32 cellular contexts compared by ENCODE assay signal in genomic region chr1:30714536-30715090, GRCh38. TPM values are rescaled to one million over a fixed set of nuclear protein-coding genes. Genes with fewer than 3 reads are reported as not detected.
"Had no signal": no experiment of that assay in that cellular context is flagged by ENCODE, and none has a peak within 500 bp of the region (broad histone marks: within the 10 kb centered on the region; RNA-seq: fewer than 3 reads in every experiment).

No MANE protein-coding gene starts in this region.

- H3K27ac ChIP-seq: adrenal gland, body of pancreas, breast epithelium, KMS-11, SJCRH30, SK-N-MC, WERI-Rb-1 had no signal

- H3K27me3 ChIP-seq: adrenal gland, body of pancreas, breast epithelium, SJCRH30 had no signal

- H3K4me3 ChIP-seq: adrenal gland, body of pancreas, breast epithelium, SJCRH30, SK-N-MC had no signal

- H3K9ac ChIP-seq: KMS-11 had no signal

- ATAC-seq: activated naive CD4-positive, alpha-beta T cell treated with anti-CD3 and anti-CD28 coated beads, Interleukin-2, amount 50 U/mL, for 72 hours; activated T-cell treated with anti-CD3 and anti-CD28 coated beads, Interleukin-2, amount 50 U/mL, for 4 hours; body of pancreas had no signal

- DNase-seq: activated CD4-positive, alpha-beta T cell treated with anti-CD3 and anti-CD28 coated beads for 1 hour; activated CD4-positive, alpha-beta T cell treated with anti-CD3 and anti-CD28 coated beads, Interleukin-2, amount 50 U/mL, for 4 hours; activated CD4-positive, CD25-positive, alpha-beta regulatory T cell; activated CD8-positive, alpha-beta memory T cell treated with anti-CD3 and anti-CD28 coated beads, Interleukin-2, amount 50 U/mL, for 4 hours; activated gamma-delta T cell treated with Interleukin-2 at 50 U/mL for 16 hours; activated T-cell treated with anti-CD3 and anti-CD28 coated beads for 4 hours; activated T-cell treated with anti-CD3 and anti-CD28 coated beads, Interleukin-2, amount 50 U/mL, for 4 hours; adrenal gland; body of pancreas; caudate nucleus; cerebellar nuclear complex; NCI-H1092 treated with DMSO at 0.1 percent for 48 hours; NCI-H1417; NCI-H146; NCI-H187; NCI-H2029 treated with DMSO at 0.1 percent for 48 hours; NCI-H2107; NCI-H2171; NCI-H510A; NCI-H748 treated with DMSO at 0.1 percent for 48 hours; SHP77; T1000; WERI-Rb-1 had no signal

- H3K9me3 ChIP-seq: body of pancreas, breast epithelium had no signal

- H3K4me3 Mint-ChIP-seq: activated naive CD4-positive, alpha-beta T cell treated with anti-CD3 and anti-CD28 coated beads for 36 hours; activated T-cell treated with anti-CD3 and anti-CD28 coated beads, Interleukin-2, amount 50 U/mL, for 4 hours; activated T-helper 1 cell treated with anti-CD3 and anti-CD28 coated beads, Interleukin-12 subunit alpha, Interleukin-12 subunit beta, Interleukin-2, Interleukin-4 antibody, amounts not matched to agents 30 ng/mL and 10 ng/mL and 1 ng/mL, durations not matched to agents 14 hours and 24 hours and 36 hours had no signal

- H3K4me1 ChIP-seq: breast epithelium had no signal

- H3K27ac Mint-ChIP-seq: activated naive CD4-positive, alpha-beta T cell treated with anti-CD3 and anti-CD28 coated beads for 36 hours; activated naive CD4-positive, alpha-beta T cell treated with anti-CD3 and anti-CD28 coated beads, Interleukin-2, amount 50 U/mL, for 72 hours; activated T-helper 1 cell treated with anti-CD3 and anti-CD28 coated beads, Interleukin-12 subunit alpha, Interleukin-12 subunit beta, Interleukin-2, Interleukin-4 antibody, amounts not matched to agents 30 ng/mL and 10 ng/mL and 1 ng/mL, durations not matched to agents 14 hours and 24 hours and 36 hours had no signal

- H3K36me3 ChIP-seq: adrenal gland, breast epithelium, SJCRH30, WERI-Rb-1 had no signal

- H3K4me2 ChIP-seq: KMS-11 had no signal

RNA-seq across cellular contexts. Expression of gene MATN1, which starts 8.8 kb away (rescaled TPM):
- total RNA-seq: breast epithelium; T-helper 1 cell treated with Interleukin-12 subunit alpha and Interleukin-12 subunit beta and Interleukin-4 antibody, amounts not matched to agents 30 ng/mL and 1 ng/mL, for 36 hours; T-helper 2 cell treated with Interferon-gamma antibody and Interleukin-4, amounts not matched to agents 100 ng/mL and 5 ng/mL, for 36 hours had no signal
